ENCODE assay signal across 8 cellular contexts in genomic region chr15:31352911-31353811, GRCh38. TPM values are rescaled to one million over a fixed set of nuclear protein-coding genes. Genes with fewer than 3 reads are reported as not detected.
DNase-seq lines count a peak whose midpoint lies in the region; ATAC-seq and TF ChIP-seq lines count a peak whose summit lies in the region.

No MANE protein-coding gene starts in this region.

- POLR2A ChIA-PET in activated CD8-positive, alpha-beta T cell treated with anti-CD3 and anti-CD28 coated beads, Interleukin-2, amount 10 ng/mL, durations not matched to agents 7 days and 5 days (lab: Charles Lee): interaction anchor here (0.6 to 3.2 kb wide), 6 partner anchors 9 to 154 kb away, joined by 3 to 20 read pairs (median 4); partner anchors contain the start of gene KLF13

- H3K4me3 Mint-ChIP-seq in activated CD8-positive, alpha-beta T cell treated with anti-CD3 and anti-CD28 coated beads, Interleukin-2, amount 10 ng/mL, durations not matched to agents 7 days and 5 days: peak overlapping the region; percentile 70

- H3K27ac Mint-ChIP-seq in activated CD8-positive, alpha-beta T cell treated with anti-CD3 and anti-CD28 coated beads, Interleukin-2, amount 10 ng/mL, durations not matched to agents 7 days and 5 days: peak overlapping the region; percentile 97

- peak; percentile 70 for ATAC-seq in HG02610 (IDR thresholded peaks at IDR 0.05; ENCODE audit: unreplicated experiment)
- ATAC-seq in activated CD8-positive, alpha-beta T cell treated with anti-CD3 and anti-CD28 coated beads, Interleukin-2, amount 10 ng/mL, durations not matched to agents 7 days and 5 days: peak; percentile 41

- peaks cover 98% of the 10 kb centered on the region for H3K4me1 Mint-ChIP-seq in activated CD8-positive, alpha-beta T cell treated with anti-CD3 and anti-CD28 coated beads, Interleukin-2, amount 10 ng/mL, durations not matched to agents 7 days and 5 days (ENCODE audit: low read depth)

- peak overlapping the region; percentile 4 for H3K4me3 ChIP-seq in fibroblast of pulmonary artery (replicated peaks; ENCODE audit: low read depth, low read length)

- peaks cover 85% of the 10 kb centered on the region for H3K36me3 Mint-ChIP-seq in activated CD8-positive, alpha-beta T cell treated with anti-CD3 and anti-CD28 coated beads, Interleukin-2, amount 10 ng/mL, durations not matched to agents 7 days and 5 days (ENCODE audit: low read depth)

- DNase-seq in activated effector memory CD4-positive, alpha-beta T cell treated with anti-CD3 and anti-CD28 coated beads, Interleukin-2, amount 50 U/mL, for 16 hours: peak; percentile 82
- DNase-seq in activated effector memory CD4-positive, alpha-beta T cell treated with Interleukin-2 at 50 U/mL for 16 hours: no peak
- DNase-seq in NCI-H1105 (lab: John Stamatoyannopoulos, UW): peak; percentile 42
- DNase-seq in activated CD8-positive, alpha-beta T cell treated with anti-CD3 and anti-CD28 coated beads, Interleukin-2, amount 10 ng/mL, durations not matched to agents 7 days and 5 days: peak; percentile 62
- DNase-seq in fibroblast of pulmonary artery (ENCODE audit: low read depth): peak; percentile 90
- DNase-seq in nucleus accumbens (lab: John Stamatoyannopoulos, UW): peak in 42 of 56 donors; percentile 18 to 78 (median 55)
- DNase-seq in AML-193 (lab: John Stamatoyannopoulos, UW): no peak

- H3K27me3 Mint-ChIP-seq in activated CD8-positive, alpha-beta T cell treated with anti-CD3 and anti-CD28 coated beads, Interleukin-2, amount 10 ng/mL, durations not matched to agents 7 days and 5 days (ENCODE audit: low read depth): no peaks in the 10 kb centered on the region

- no peaks in the 10 kb centered on the region for H3K9me3 Mint-ChIP-seq in activated CD8-positive, alpha-beta T cell treated with anti-CD3 and anti-CD28 coated beads, Interleukin-2, amount 10 ng/mL, durations not matched to agents 7 days and 5 days (ENCODE audit: insufficient read depth)

- TF ChIP-seq CTCF in fibroblast of pulmonary artery (IDR thresholded peaks at IDR 0.05; ENCODE audit: low read length, missing control alignments): no peak

- CTCF ChIA-PET in activated CD8-positive, alpha-beta T cell treated with anti-CD3 and anti-CD28 coated beads, Interleukin-2, amount 10 ng/mL, durations not matched to agents 7 days and 5 days (lab: Charles Lee): interaction anchor here (0.9 to 15.0 kb wide), 7 partner anchors 9 to 153 kb away, joined by 3 to 211 read pairs (median 4); no protein-coding TSS in a partner anchor

RNA-seq across cellular contexts. Expression of gene KLF13, which starts 26.5 kb away (rescaled TPM):
- 100 to 1,000 TPM; 214 to 215 TPM for total RNA-seq in activated CD8-positive, alpha-beta T cell treated with anti-CD3 and anti-CD28 coated beads, Interleukin-2, amount 10 ng/mL, durations not matched to agents 7 days and 5 days

Comparison
In these comparisons a context has a peak if more than half of its experiments do, and no peak if none do; other contexts are left out.
1. DNase-seq: peak in activated effector memory CD4-positive, alpha-beta T cell treated with anti-CD3 and anti-CD28 coated beads, Interleukin-2, amount 50 U/mL, for 16 hours (single experiment), NCI-H1105 (single experiment), activated CD8-positive, alpha-beta T cell treated with anti-CD3 and anti-CD28 coated beads, Interleukin-2, amount 10 ng/mL, durations not matched to agents 7 days and 5 days (single experiment), fibroblast of pulmonary artery (single experiment) and nucleus accumbens (42 of 56); none in activated effector memory CD4-positive, alpha-beta T cell treated with Interleukin-2 at 50 U/mL for 16 hours (single experiment) and AML-193 (0 of 2).